Comparison of ENCODE assay signal across 26 cellular contexts in genomic region chr17:40613755-40614154, GRCh38. TPM values are rescaled to one million over a fixed set of nuclear protein-coding genes. Genes with fewer than 3 reads are reported as not detected.
DNase-seq lines count a peak whose midpoint lies in the region; ATAC-seq, FAIRE-seq and TF ChIP-seq lines count a peak whose summit lies in the region.
"Had no signal": no experiment of that assay in that cellular context is flagged by ENCODE, and none has a peak within 500 bp of the region (broad histone marks: within the 10 kb centered on the region; RNA-seq: fewer than 3 reads in every experiment).

No MANE protein-coding gene starts in this region.

- no peak for ATAC-seq in natural killer cell treated with Interleukin-12 subunit alpha and Interleukin-12 subunit beta and Interleukin-15 and Interleukin-18, amount 100 ng/mL, for 72 hours
- ATAC-seq in natural killer cell (no peak), K562 (no peak)
- ATAC-seq in stimulated activated naive B cell treated with anti-CD40 and anti-IgM and Interleukin-4, amounts not matched to agents 10 μg/mL and 1 μg/mL and 100 μg/mL, for 72 hours (replicated peaks) = no peak
- ATAC-seq: left colon had no signal

- H3K4me1 ChIP-seq in K562 (replicated peaks in 1 of 2; ENCODE audit: control insufficient read depth in 2 of 2, insufficient read depth in 2 of 2, low read length in 2 of 2) (no peaks in the 10 kb centered on the region), breast epithelium (no peaks in the 10 kb centered on the region)
- H3K4me1 ChIP-seq: ascending aorta, neural progenitor cell, right atrium auricular region had no signal

- TF ChIP-seq CTCF in natural killer cell (IDR thresholded peaks at IDR 0.05) (no peak), VCaP (conservative IDR thresholded peaks at IDR 0.05) (no peak), K562 (IDR thresholded peaks at IDR 0.05 in 2 of 3, conservative IDR thresholded peaks at IDR 0.05 in 1 of 3; ENCODE audit: insufficient read depth in 2 of 3, low read depth in 1 of 3, low read length in 3 of 3) (no peak), breast epithelium (IDR thresholded peaks at IDR 0.05) (no peak)

- DNase-seq in natural killer cell treated with Interleukin-12 subunit alpha and Interleukin-12 subunit beta and Interleukin-15 and Interleukin-18, amount 100 ng/mL, for 72 hours (ENCODE audit: low spot score) = no peak
- DNase-seq in natural killer cell (no peak), K562 (ENCODE audit: extremely low read depth in 1 of 4, low spot score in 3 of 4) (no peak), superior temporal gyrus (ENCODE audit: extremely low spot score) (no peak), breast epithelium (ENCODE audit: low spot score in 2 of 2) (no peak), LoVo (ENCODE audit: low spot score) (no peak)
- no peak for DNase-seq in stimulated activated naive B cell treated with anti-CD40 and anti-IgM and Interleukin-4, amounts not matched to agents 10 μg/mL and 1 μg/mL and 100 μg/mL, for 72 hours
- DNase-seq: cortex of kidney, DMS79 treated with DMSO at 0.1 percent for 48 hours, endodermal cell, GF-D8, glutamatergic neuron, HCEC 1CT, left colon, mammary epithelial cell, Peyer's patch, SHP77 treated with DMSO at 0.1 percent for 48 hours had no signal

- TF ChIP-seq EP300 in K562 (IDR thresholded peaks at IDR 0.05; ENCODE audit: low read length) = no peak

- no peak overlapping the region for H3K4me3 ChIP-seq in K562
- no peak overlapping the region for H3K4me3 ChIP-seq in breast epithelium
- H3K4me3 ChIP-seq: ascending aorta, neural progenitor cell, Peyer's patch, right atrium auricular region had no signal

- H3K27me3 ChIP-seq in K562 (ENCODE audit: control insufficient read depth in 2 of 2, insufficient read depth in 2 of 2, low read length in 2 of 2) = peaks cover 11 to 49% of the 10 kb centered on the region in 2 experiments
- no peaks in the 10 kb centered on the region for H3K27me3 ChIP-seq in breast epithelium
- H3K27me3 ChIP-seq: ascending aorta, neural progenitor cell, Peyer's patch, right atrium auricular region had no signal

- H3K36me3 Mint-ChIP-seq in natural killer cell treated with Interleukin-12 subunit alpha and Interleukin-12 subunit beta and Interleukin-15 and Interleukin-18, amount 100 ng/mL, for 72 hours = no peaks in the 10 kb centered on the region
- no peaks in the 10 kb centered on the region for H3K36me3 Mint-ChIP-seq in natural killer cell
- H3K36me3 Mint-ChIP-seq in stimulated activated naive B cell treated with anti-CD40 and anti-IgM and Interleukin-4, amounts not matched to agents 10 μg/mL and 1 μg/mL and 100 μg/mL, for 72 hours = no peaks in the 10 kb centered on the region
- H3K36me3 Mint-ChIP-seq: neural progenitor cell, type B pancreatic cell had no signal

- WGBS in K562 (ENCODE audit: insufficient coverage, low coverage, missing lambda C conversion rate) = 0% methylated on average over 1 of the region's 1 CpG

- H3K27ac Mint-ChIP-seq in natural killer cell treated with Interleukin-12 subunit alpha and Interleukin-12 subunit beta and Interleukin-15 and Interleukin-18, amount 100 ng/mL, for 72 hours = peak overlapping the region in 1 of 2 donors; percentile 56
- H3K27ac Mint-ChIP-seq in natural killer cell = peak overlapping the region in 1 of 2 donors; percentile 40
- H3K27ac Mint-ChIP-seq in stimulated activated naive B cell treated with anti-CD40 and anti-IgM and Interleukin-4, amounts not matched to agents 10 μg/mL and 1 μg/mL and 100 μg/mL, for 72 hours = peak overlapping the region; percentile 86
- H3K27ac Mint-ChIP-seq: endodermal cell, neural progenitor cell, type B pancreatic cell had no signal

- no peaks in the 10 kb centered on the region for H3K9me1 ChIP-seq in K562 (ENCODE audit: control insufficient read depth, insufficient read depth, low read length)

- H3K9ac ChIP-seq in K562 (ENCODE audit: insufficient read depth in 1 of 2, low read depth in 2 of 2, low read length in 2 of 2) = no peak overlapping the region
- H3K9ac ChIP-seq: neural progenitor cell had no signal

- H3K9me3 Mint-ChIP-seq in natural killer cell treated with Interleukin-12 subunit alpha and Interleukin-12 subunit beta and Interleukin-15 and Interleukin-18, amount 100 ng/mL, for 72 hours = no peaks in the 10 kb centered on the region
- H3K9me3 Mint-ChIP-seq in natural killer cell = no peaks in the 10 kb centered on the region
- H3K9me3 Mint-ChIP-seq in stimulated activated naive B cell treated with anti-CD40 and anti-IgM and Interleukin-4, amounts not matched to agents 10 μg/mL and 1 μg/mL and 100 μg/mL, for 72 hours = no peaks in the 10 kb centered on the region
- H3K9me3 Mint-ChIP-seq: activated naive CD4-positive, alpha-beta T cell treated with anti-CD3 and anti-CD28 coated beads, Interleukin-2, amount 10 ng/mL, durations not matched to agents 7 days and 5 days; endodermal cell; neural progenitor cell; type B pancreatic cell had no signal

- TF ChIP-seq POLR2A in K562 (conservative IDR thresholded peaks at IDR 0.05) (no peak), breast epithelium (IDR thresholded peaks at IDR 0.05) (no peak)

- H2AFZ ChIP-seq in K562 (ENCODE audit: low read depth, low read length) = no peak overlapping the region
- H2AFZ ChIP-seq: neural progenitor cell had no signal

- no peaks in the 10 kb centered on the region for H3K9me3 ChIP-seq in K562 (replicated peaks; ENCODE audit: control insufficient read depth, insufficient read depth, low read depth, low read length)
- no peaks in the 10 kb centered on the region for H3K9me3 ChIP-seq in breast epithelium
- H3K9me3 ChIP-seq: ascending aorta, Peyer's patch, right atrium auricular region had no signal

- H3K4me1 Mint-ChIP-seq in natural killer cell treated with Interleukin-12 subunit alpha and Interleukin-12 subunit beta and Interleukin-15 and Interleukin-18, amount 100 ng/mL, for 72 hours (ENCODE audit: low read depth in 2 of 2) = peaks cover 56 to 75% of the 10 kb centered on the region in 2 donors
- peaks cover 16 to 18% of the 10 kb centered on the region in 2 donors for H3K4me1 Mint-ChIP-seq in natural killer cell
- H3K4me1 Mint-ChIP-seq in stimulated activated naive B cell treated with anti-CD40 and anti-IgM and Interleukin-4, amounts not matched to agents 10 μg/mL and 1 μg/mL and 100 μg/mL, for 72 hours = peaks cover 66 to 89% of the 10 kb centered on the region in 2 donors

- H3K4me2 ChIP-seq in K562 (ENCODE audit: insufficient read depth, low read length) = no peak overlapping the region
- H3K4me2 ChIP-seq: neural progenitor cell had no signal

- no peak for TF ChIP-seq RAD21 in K562 (CRISPR knock-in tag; conservative IDR thresholded peaks at IDR 0.05 in 1 of 2, IDR thresholded peaks at IDR 0.05 in 1 of 2)

- H3K79me2 ChIP-seq in K562 (ENCODE audit: control insufficient read depth, insufficient read depth, low read length) = no peaks in the 10 kb centered on the region

- no peaks in the 10 kb centered on the region for H4K20me1 ChIP-seq in K562 (replicated peaks; ENCODE audit: control insufficient read depth, insufficient read depth, low read length)

- in situ Hi-C loops in K562 (cut with MboI) = loop anchor here (25.0 kb wide), 1 partner anchor 1049 kb away; no protein-coding TSS in a partner anchor

- POLR2A ChIA-PET in K562 (lab: Yijun Ruan, JAX) = interaction anchor here (3.5 kb wide), 1 partner anchor 13 kb away, joined by 19 read pairs; no protein-coding TSS in a partner anchor

- no TSS peak for BruUV-seq in K562 (replicated peaks; lab: Mats Ljungman, UMichigan)

- FAIRE-seq in K562 (lab: Jason Lieb, UNC) = no peak

- H3K36me3 ChIP-seq in K562 (ENCODE audit: control insufficient read depth, insufficient read depth, low read length) (no peaks in the 10 kb centered on the region), breast epithelium (no peaks in the 10 kb centered on the region)
- H3K36me3 ChIP-seq: ascending aorta, neural progenitor cell, Peyer's patch, right atrium auricular region had no signal

- H3K4me3 Mint-ChIP-seq in natural killer cell treated with Interleukin-12 subunit alpha and Interleukin-12 subunit beta and Interleukin-15 and Interleukin-18, amount 100 ng/mL, for 72 hours = peak overlapping the region; percentile 60
- no peak overlapping the region for H3K4me3 Mint-ChIP-seq in natural killer cell
- H3K4me3 Mint-ChIP-seq in stimulated activated naive B cell treated with anti-CD40 and anti-IgM and Interleukin-4, amounts not matched to agents 10 μg/mL and 1 μg/mL and 100 μg/mL, for 72 hours = no peak overlapping the region
- H3K4me3 Mint-ChIP-seq: endodermal cell, neural progenitor cell, type B pancreatic cell had no signal

- CTCF ChIA-PET in K562 (lab: Yijun Ruan, JAX; ENCODE audit: low intra/inter-chr PET ratio) = no interaction called here

- peak overlapping the region; percentile 38; the same call in 1 of the 2 replicates for H3K27ac ChIP-seq in VCaP
- no peak overlapping the region for H3K27ac ChIP-seq in K562 (ENCODE audit: extremely low read depth, low read depth, low read length)
- no peak overlapping the region for H3K27ac ChIP-seq in breast epithelium
- H3K27ac ChIP-seq: ascending aorta, neural progenitor cell, right atrium auricular region had no signal

- H3K27me3 Mint-ChIP-seq in natural killer cell treated with Interleukin-12 subunit alpha and Interleukin-12 subunit beta and Interleukin-15 and Interleukin-18, amount 100 ng/mL, for 72 hours = no peaks in the 10 kb centered on the region
- H3K27me3 Mint-ChIP-seq in natural killer cell (ENCODE audit: low read depth in 2 of 2) = peaks cover 0 to 7% of the 10 kb centered on the region in 2 donors
- H3K27me3 Mint-ChIP-seq in stimulated activated naive B cell treated with anti-CD40 and anti-IgM and Interleukin-4, amounts not matched to agents 10 μg/mL and 1 μg/mL and 100 μg/mL, for 72 hours = no peaks in the 10 kb centered on the region
- H3K27me3 Mint-ChIP-seq: activated CD4-positive, alpha-beta T cell treated with anti-CD3 and anti-CD28 coated beads for 36 hours had no signal

- intact Hi-C loops in natural killer cell (cut with micrococcal nuclease) (no loop called here), K562 (cut with micrococcal nuclease) (loop anchor here (10.0 kb wide), 1 partner anchor 291 kb away; no protein-coding TSS in a partner anchor), breast epithelium (cut with DNase I; ENCODE audit: low total_unique reads) (no loop called here)

RNA-seq across cellular contexts. Expression of gene SMARCE1, which starts 33.9 kb away (rescaled TPM):
- total RNA-seq in natural killer cell treated with Interleukin-12 subunit alpha and Interleukin-12 subunit beta and Interleukin-15 and Interleukin-18, amount 100 ng/mL, for 72 hours = 10 to 100 TPM; 76.2 to 94.6 TPM
- total RNA-seq in natural killer cell (100 to 1,000 TPM in 2 of 3 donors, 10 to 100 TPM in 1; 87.8 to 102 (median 101) TPM), K562 (2014; rRNA removed) (104 and 106 TPM in 2 replicates), K562 (2014; rRNA removed; fragmentation: Illumina TruSeq; extraction: Trizol) (114 and 120 TPM in 2 replicates), K562 (2015; rRNA removed; fragmentation: Illumina TruSeq; extraction: Trizol) (117 and 126 TPM in 2 replicates), K562 (2021) (91.2 and 95.0 TPM in 2 replicates), breast epithelium (100 to 1,000 TPM in 1 of 3 donors, 10 to 100 TPM in 2; 91.4 to 122 (median 98.4) TPM)
- 27.6 and 117 TPM in 2 replicates for total RNA-seq in K562 (2011; cell fraction: chromatin; rRNA removed; ENCODE audit: low replicate concordance)
- 14.3 and 19.2 TPM in 2 replicates for total RNA-seq in K562 (2011; cell fraction: nucleolus; rRNA removed)
- 46.3 and 110 TPM in 2 replicates for total RNA-seq in K562 (2011; cell fraction: nucleoplasm; rRNA removed)
- polyA plus RNA-seq in K562 (2011; rRNA removed) (33.7 and 64.1 TPM in 2 replicates), K562 (2014; fragmentation: Illumina TruSeq; extraction: Trizol) (132 and 142 TPM in 2 replicates), K562 (2014; fragmentation: Nextera tagmentation; extraction: Ambion mirVana) (100 to 1,000 TPM; 115 to 135 TPM), K562 (2014; rRNA removed) (94.8 and 111 TPM in 2 replicates)
- polyA plus RNA-seq in K562 (2011; cell fraction: cytosol; rRNA removed) = 17.1 and 19.5 TPM in 2 replicates
- polyA plus RNA-seq in K562 (2011; cell fraction: nucleus; rRNA removed) = 24.8 and 26.4 TPM in 2 replicates
- 104 and 119 TPM in 2 replicates for polyA plus RNA-seq in K562 (2012)
- polyA minus RNA-seq in K562 (2011; rRNA and poly(A)+ RNA removed) = 59.4 and 78.3 TPM in 2 replicates
- 16.4 and 25.9 TPM in 2 replicates for polyA minus RNA-seq in K562 (2011; cell fraction: cytosol; rRNA and poly(A)+ RNA removed)
- polyA minus RNA-seq in K562 (2011; cell fraction: nucleus; rRNA and poly(A)+ RNA removed) = 67.2 and 84.4 TPM in 2 replicates

RNA-seq across cellular contexts. Expression of gene CCR7, which starts 48.5 kb away (rescaled TPM):
- 10 to 100 TPM; 65.7 to 71.1 TPM for total RNA-seq in natural killer cell treated with Interleukin-12 subunit alpha and Interleukin-12 subunit beta and Interleukin-15 and Interleukin-18, amount 100 ng/mL, for 72 hours
- total RNA-seq in natural killer cell (1 to 10 TPM; 3.2 to 8.0 (median 6.6) TPM), K562 (2014; rRNA removed) (0.14 and 0.33 TPM in 2 replicates), K562 (2014; rRNA removed; fragmentation: Illumina TruSeq; extraction: Trizol) (0.13 and 0.22 TPM in 2 replicates), K562 (2015; rRNA removed; fragmentation: Illumina TruSeq; extraction: Trizol) (0.30 and 0.51 TPM in 2 replicates), K562 (2021) (1.1 and 1.3 TPM in 2 replicates), breast epithelium (1 to 10 TPM in 1 of 3 donors, under 1 TPM in 2; 0.16 to 1.0 (median 0.33) TPM)
- 0.62 and 2.8 TPM in 2 replicates for total RNA-seq in K562 (2011; cell fraction: chromatin; rRNA removed; ENCODE audit: low replicate concordance)
- total RNA-seq in K562 (2011; cell fraction: nucleolus; rRNA removed) = 1.6 and 2.2 TPM in 2 replicates
- 1.1 and 1.2 TPM in 2 replicates for total RNA-seq in K562 (2011; cell fraction: nucleoplasm; rRNA removed)
- polyA plus RNA-seq in K562 (2011; rRNA removed) (0.46 and 1.4 TPM in 2 replicates), K562 (2014; fragmentation: Illumina TruSeq; extraction: Trizol) (0.48 and 0.73 TPM in 2 replicates), K562 (2014; fragmentation: Nextera tagmentation; extraction: Ambion mirVana) (1 to 10 TPM in 1 of 2 experiments, under 1 TPM in 1; 0.58 to 1.0 TPM), K562 (2014; rRNA removed) (0.32 and 0.56 TPM in 2 replicates)
- 0.83 and 6.2 TPM in 2 replicates for polyA plus RNA-seq in K562 (2011; cell fraction: cytosol; rRNA removed)
- polyA plus RNA-seq in K562 (2011; cell fraction: nucleus; rRNA removed) = 0.28 and 2.5 TPM in 2 replicates
- polyA plus RNA-seq in K562 (2012) = 0.48 and 2.1 TPM in 2 replicates
- polyA minus RNA-seq in K562 (2011; rRNA and poly(A)+ RNA removed) = 1.1 and 4.7 TPM in 2 replicates
- polyA minus RNA-seq in K562 (2011; cell fraction: cytosol; rRNA and poly(A)+ RNA removed) = 1.3 TPM in 1 of 2 replicates, not detected in the other
- 0.67 and 1.5 TPM in 2 replicates for polyA minus RNA-seq in K562 (2011; cell fraction: nucleus; rRNA and poly(A)+ RNA removed)
- total RNA-seq: ascending aorta had no signal

RNA-seq across cellular contexts. Expression of gene KRT222, which starts 51.2 kb away (rescaled TPM):
- total RNA-seq in natural killer cell treated with Interleukin-12 subunit alpha and Interleukin-12 subunit beta and Interleukin-15 and Interleukin-18, amount 100 ng/mL, for 72 hours = not detected
- not detected for total RNA-seq in natural killer cell
- total RNA-seq in K562 (2011; cell fraction: chromatin; rRNA removed; ENCODE audit: low replicate concordance) = not detected in 2 replicates
- not detected in 2 replicates for total RNA-seq in K562 (2011; cell fraction: nucleolus; rRNA removed)
- not detected in 2 replicates for total RNA-seq in K562 (2011; cell fraction: nucleoplasm; rRNA removed)
- not detected in 2 replicates for total RNA-seq in K562 (2014; rRNA removed)
- not detected in 2 replicates for total RNA-seq in K562 (2014; rRNA removed; fragmentation: Illumina TruSeq; extraction: Trizol)
- total RNA-seq in K562 (2015; rRNA removed; fragmentation: Illumina TruSeq; extraction: Trizol) = 0.08 TPM in 1 of 2 replicates, not detected in the other
- total RNA-seq in K562 (2021) = 0.04 TPM in 1 of 2 replicates, not detected in the other
- not detected in 2 replicates for polyA plus RNA-seq in K562 (2011; rRNA removed)
- polyA plus RNA-seq in K562 (2011; cell fraction: cytosol; rRNA removed) = not detected in 2 replicates
- polyA plus RNA-seq in K562 (2011; cell fraction: nucleus; rRNA removed) = not detected in 2 replicates
- polyA plus RNA-seq in K562 (2012) = 0.11 and 0.12 TPM in 2 replicates
- 0.03 and 0.11 TPM in 2 replicates for polyA plus RNA-seq in K562 (2014; fragmentation: Illumina TruSeq; extraction: Trizol)
- polyA plus RNA-seq in K562 (2014; fragmentation: Nextera tagmentation; extraction: Ambion mirVana) = under 1 TPM; 0.06 to 0.11 TPM
- polyA plus RNA-seq in K562 (2014; rRNA removed) = 0.11 TPM in 1 of 2 replicates, not detected in the other
- polyA minus RNA-seq in K562 (2011; rRNA and poly(A)+ RNA removed) = not detected in 2 replicates
- not detected in 2 replicates for polyA minus RNA-seq in K562 (2011; cell fraction: cytosol; rRNA and poly(A)+ RNA removed)
- polyA minus RNA-seq in K562 (2011; cell fraction: nucleus; rRNA and poly(A)+ RNA removed) = not detected in 2 replicates
- 1 to 10 TPM in 2 of 3 donors, under 1 TPM in 1; 0.80 to 1.3 (median 1.0) TPM for total RNA-seq in breast epithelium
- total RNA-seq: activated CD4-positive, alpha-beta T cell treated with anti-CD3 and anti-CD28 coated beads for 36 hours; cardiac septum had no signal
- polyA plus RNA-seq: BJ had no signal

Comparison
In these comparisons a context has a peak if more than half of its experiments do, and no peak if none do; other contexts are left out.
1. RNA of gene CCR7, which starts 48.5 kb away (total RNA-seq): 65.7 to 71.1 TPM in natural killer cell treated with Interleukin-12 subunit alpha and Interleukin-12 subunit beta and Interleukin-15 and Interleukin-18, amount 100 ng/mL, for 72 hours; 3.2 to 8.0 TPM in natural killer cell, 0.13 to 2.8 TPM in K562 and 0.16 to 1.0 TPM in breast epithelium; every median in the first group is over 4 times any median in the second.